15 cellular contexts compared by ENCODE assay signal in genomic region chr3:67610458-67610857, GRCh38. TPM values are rescaled to one million over a fixed set of nuclear protein-coding genes. Genes with fewer than 3 reads are reported as not detected.
DNase-seq lines count a peak whose midpoint lies in the region; ATAC-seq and TF ChIP-seq lines count a peak whose summit lies in the region.
"Had no signal": no experiment of that assay in that cellular context is flagged by ENCODE, and none has a peak within 500 bp of the region (broad histone marks: within the 10 kb centered on the region; RNA-seq: fewer than 3 reads in every experiment).

No MANE protein-coding gene starts in this region.

- dilution Hi-C loops in mammary epithelial cell (cut with HindIII; ENCODE audit: low sequenced_read_pairs): no loop called here

- in situ Hi-C loops in mammary epithelial cell (cut with MboI; ENCODE audit: low sequenced_read_pairs in 2 of 2) (no loop called here), GM13977 (cut with MboI; ENCODE audit: low pct_unique_long_range_greater_than_20kb, low sequenced_read_pairs, unreplicated experiment) (no loop called here)

- TF ChIP-seq CTCF in AG10803 (conservative IDR thresholded peaks at IDR 0.05; ENCODE audit: low read length) (no peak), mammary epithelial cell (conservative IDR thresholded peaks at IDR 0.05 in 1 of 2, IDR thresholded peaks at IDR 0.05 in 1 of 2; ENCODE audit: extremely low read depth in 1 of 2, insufficient read depth in 1 of 2, low read depth in 1 of 2, low read length in 2 of 2) (no peak), kidney epithelial cell (IDR thresholded peaks at IDR 0.05; ENCODE audit: insufficient read depth, low read length, poor library complexity, severe bottlenecking) (no peak), GM13977 (IDR thresholded peaks at IDR 0.05; ENCODE audit: extremely low read depth, insufficient read depth, missing control alignments) (no peak)

- no TSS peak for BruUV-seq in mammary epithelial cell (replicated peaks; lab: Mats Ljungman, UMichigan)

- H3K4me1 ChIP-seq in mammary epithelial cell (ENCODE audit: insufficient read depth, low read length): peaks cover 11% of the 10 kb centered on the region
- H3K4me1 ChIP-seq: esophagus squamous epithelium had no signal

- no peaks in the 10 kb centered on the region for H4K20me1 ChIP-seq in mammary epithelial cell (ENCODE audit: insufficient read depth, low read length)

- intact Hi-C loops in mammary epithelial cell (cut with micrococcal nuclease): no loop called here

- H3K9me3 ChIP-seq in mammary epithelial cell (replicated peaks; ENCODE audit: insufficient read depth, low read length): no peaks in the 10 kb centered on the region
- H3K9me3 ChIP-seq: esophagus squamous epithelium had no signal

- DNase-seq in AG10803 (ENCODE audit: low read depth): peak; percentile 34
- peak; percentile 29 for DNase-seq in HS-5 (ENCODE audit: low read depth)
- DNase-seq in mammary epithelial cell: peak; percentile 63
- peak; percentile 25 for DNase-seq in kidney epithelial cell (ENCODE audit: low read depth)
- DNase-seq in GM13977 (ENCODE audit: low spot score): no peak
- no peak for DNase-seq in NCI-H2227 treated with DMSO at 0.1 percent for 48 hours (lab: John Stamatoyannopoulos, UW)
- no peak for DNase-seq in superior temporal gyrus (ENCODE audit: extremely low spot score)
- DNase-seq: activated CD4-positive, alpha-beta T cell treated with anti-CD3 and anti-CD28 coated beads, Interleukin-2, amount 10 ng/mL, durations not matched to agents 24 days and 14 days; activated gamma-delta T cell; esophagus squamous epithelium; NCI-H1105 treated with DMSO at 0.1 percent for 48 hours; stimulated activated CD4-positive, alpha-beta T cell treated with anti-CD3 and anti-CD28 coated beads, Interleukin-4, amount 100 ng/mL, for 4 hours; stimulated activated naive B cell treated with anti-CD40 and anti-IgM and Interleukin-4, amounts not matched to agents 10 μg/mL and 1 μg/mL and 100 μg/mL, for 72 hours; T-helper 2 cell had no signal

- CTCF ChIA-PET in mammary epithelial cell (lab: Charles Lee; ENCODE audit: low non-redundant PET): no interaction called here

- 0% methylated on average over 1 of the region's 1 CpG for whole genome bisulfite sequencing in mammary epithelial cell (ENCODE audit: low coverage, missing lambda C conversion rate)

- peak overlapping the region; percentile 0 for H3K4me2 ChIP-seq in mammary epithelial cell (ENCODE audit: insufficient read depth, low read depth, low read length)

- H3K36me3 ChIP-seq in mammary epithelial cell (ENCODE audit: insufficient read depth, low read length): peaks cover 17% of the 10 kb centered on the region
- H3K36me3 ChIP-seq in kidney epithelial cell (ENCODE audit: control insufficient read depth, insufficient read depth, low read length): no peaks in the 10 kb centered on the region

- no peak overlapping the region for H3K9ac ChIP-seq in mammary epithelial cell (ENCODE audit: insufficient read depth, low read length)

- H3K27me3 ChIP-seq in mammary epithelial cell (ENCODE audit: insufficient read depth, low read length) (no peaks in the 10 kb centered on the region), kidney epithelial cell (ENCODE audit: control insufficient read depth, insufficient read depth, low read length) (no peaks in the 10 kb centered on the region)
- H3K27me3 ChIP-seq: esophagus squamous epithelium had no signal

- H3K79me2 ChIP-seq in mammary epithelial cell (ENCODE audit: insufficient read depth, low read length): peaks cover 27% of the 10 kb centered on the region

- H3K4me3 ChIP-seq in AG10803 (ENCODE audit: low read length) (no peak overlapping the region), mammary epithelial cell (replicated peaks in 1 of 3; ENCODE audit: insufficient read depth in 1 of 3, low read depth in 2 of 3, low read length in 3 of 3) (no peak overlapping the region), kidney epithelial cell (ENCODE audit: low read depth, low read length) (no peak overlapping the region)
- H3K4me3 ChIP-seq: esophagus squamous epithelium had no signal

- no peak overlapping the region for H2AFZ ChIP-seq in mammary epithelial cell (ENCODE audit: low read depth, low read length)

- H3K27ac ChIP-seq in mammary epithelial cell (ENCODE audit: insufficient read depth, low read depth, low read length): peak overlapping the region; percentile 63
- H3K27ac ChIP-seq: esophagus squamous epithelium had no signal

- ATAC-seq in GM18861 (IDR thresholded peaks at IDR 0.05; ENCODE audit: unreplicated experiment): no peak
- ATAC-seq: stimulated activated naive B cell treated with anti-CD40 and anti-IgM and Interleukin-4, amounts not matched to agents 10 μg/mL and 1 μg/mL and 100 μg/mL, for 72 hours had no signal

RNA-seq across cellular contexts. Expression of gene SUCLG2, which starts 44.0 kb away (rescaled TPM):
- total RNA-seq in mammary epithelial cell (10 to 100 TPM; 25.8 to 35.2 TPM), kidney epithelial cell (38.1 TPM in 2 replicates)
- 20.6 TPM for polyA plus RNA-seq in mammary epithelial cell
- polyA minus RNA-seq in mammary epithelial cell: 15.9 TPM

Comparison
In these comparisons a context has a peak if more than half of its experiments do, and no peak if none do; other contexts are left out.
1. DNase-seq: peak in AG10803 (single experiment), HS-5 (single experiment), mammary epithelial cell (single experiment) and kidney epithelial cell (single experiment); none in GM13977 (single experiment), NCI-H2227 treated with DMSO at 0.1 percent for 48 hours (single experiment) and superior temporal gyrus (single experiment).